27 cellular contexts compared by ENCODE assay signal in the genomic region with DNA sequence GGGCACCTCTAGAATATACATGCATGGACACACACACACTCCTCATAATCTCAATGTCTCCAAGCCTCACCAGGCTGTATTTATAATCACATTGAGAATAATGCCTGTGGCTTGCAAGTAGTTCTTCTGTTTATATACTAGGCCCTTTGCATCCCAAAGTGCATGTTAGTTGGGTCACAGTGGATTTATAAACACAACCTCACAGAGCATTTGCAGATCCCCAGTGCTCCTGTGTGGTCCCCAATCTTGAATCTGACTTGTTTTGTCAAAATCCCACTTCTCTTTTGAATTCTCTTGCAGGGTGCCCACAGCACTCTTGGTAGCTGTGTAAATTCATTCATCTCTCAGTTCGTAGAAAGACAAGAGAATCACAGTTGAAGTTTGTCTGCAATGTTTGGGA. TPM values are rescaled to one million over a fixed set of nuclear protein-coding genes. Genes with fewer than 3 reads are reported as not detected.
"Had no signal": no experiment of that assay in that cellular context is flagged by ENCODE, and none has a peak within 500 bp of the region (broad histone marks: within the 10 kb centered on the region; RNA-seq: fewer than 3 reads in every experiment).

No MANE protein-coding gene starts in this region.

- ATAC-seq: activated CD4-positive, CD25-positive, alpha-beta regulatory T cell treated with anti-CD3 and anti-CD28 coated beads, Interleukin-2, amount 50 U/mL, for 24 hours; activated CD8-positive, alpha-beta T cell treated with anti-CD3 and anti-CD28 coated beads for 36 hours; activated T-cell treated with anti-CD3 and anti-CD28 coated beads, Interleukin-2, amount 50 U/mL, for 4 hours; activated T-helper 17 cell treated with anti-CD3 and anti-CD28 coated beads, Interleukin-2, amount 50 U/mL, for 72 hours; T-helper 17 cell had no signal

- H3K4me1 ChIP-seq: esophagus muscularis mucosa had no signal

- H3K27ac ChIP-seq: brain microvascular endothelial cell, coronary artery, dorsolateral prefrontal cortex, esophagus muscularis mucosa, WERI-Rb-1 had no signal

- H3K36me3 ChIP-seq: brain microvascular endothelial cell, esophagus muscularis mucosa, WERI-Rb-1 had no signal

- H3K4me3 ChIP-seq: coronary artery, dorsolateral prefrontal cortex, esophagus muscularis mucosa had no signal

- H3K9me3 ChIP-seq: esophagus muscularis mucosa had no signal

- H3K27me3 ChIP-seq: dorsolateral prefrontal cortex, esophagus muscularis mucosa had no signal

- DNase-seq: activated B cell treated with CpG ODN at 0.5 μM for 24 hours; activated CD4-positive, alpha-beta T cell treated with anti-CD3 and anti-CD28 coated beads for 48 hours; activated CD4-positive, alpha-beta T cell treated with anti-CD3 and anti-CD28 coated beads, Interleukin-2, amount 50 U/mL, for 1 hour; activated CD4-positive, alpha-beta T cell treated with anti-CD3 and anti-CD28 coated beads, Interleukin-2, amount 50 U/mL, for 48 hours; activated CD8-positive, alpha-beta memory T cell treated with anti-CD3 and anti-CD28 coated beads for 24 hours; activated CD8-positive, alpha-beta T cell treated with anti-CD3 and anti-CD28 coated beads for 36 hours; activated effector memory CD4-positive, alpha-beta T cell treated with Interleukin-2 at 50 U/mL for 16 hours; activated gamma-delta T cell treated with Interleukin-2 at 50 U/mL for 16 hours; activated naive CD4-positive, alpha-beta T cell treated with anti-CD3 and anti-CD28 coated beads, Interleukin-2, amount 50 U/mL, for 16 hours; activated naive CD4-positive, alpha-beta T cell treated with Interleukin-2 at 50 U/mL for 16 hours; activated T-cell treated with anti-CD3 and anti-CD28 coated beads, Interleukin-2, amount 50 U/mL, for 4 hours; amniotic stem cell; anterior cingulate cortex; brain microvascular endothelial cell; dorsolateral prefrontal cortex; effector memory CD4-positive, alpha-beta T cell; erythroblast; foreskin melanocyte; head of caudate nucleus; T-helper 1 cell; T-helper 17 cell; T1000; WERI-Rb-1 had no signal

RNA-seq across cellular contexts. Expression of gene PROM1, which starts 49.6 kb away (rescaled TPM):
- total RNA-seq: activated B cell treated with CpG ODN at 0.5 μM for 24 hours, T-helper 17 cell had no signal
